In the genomic region with DNA sequence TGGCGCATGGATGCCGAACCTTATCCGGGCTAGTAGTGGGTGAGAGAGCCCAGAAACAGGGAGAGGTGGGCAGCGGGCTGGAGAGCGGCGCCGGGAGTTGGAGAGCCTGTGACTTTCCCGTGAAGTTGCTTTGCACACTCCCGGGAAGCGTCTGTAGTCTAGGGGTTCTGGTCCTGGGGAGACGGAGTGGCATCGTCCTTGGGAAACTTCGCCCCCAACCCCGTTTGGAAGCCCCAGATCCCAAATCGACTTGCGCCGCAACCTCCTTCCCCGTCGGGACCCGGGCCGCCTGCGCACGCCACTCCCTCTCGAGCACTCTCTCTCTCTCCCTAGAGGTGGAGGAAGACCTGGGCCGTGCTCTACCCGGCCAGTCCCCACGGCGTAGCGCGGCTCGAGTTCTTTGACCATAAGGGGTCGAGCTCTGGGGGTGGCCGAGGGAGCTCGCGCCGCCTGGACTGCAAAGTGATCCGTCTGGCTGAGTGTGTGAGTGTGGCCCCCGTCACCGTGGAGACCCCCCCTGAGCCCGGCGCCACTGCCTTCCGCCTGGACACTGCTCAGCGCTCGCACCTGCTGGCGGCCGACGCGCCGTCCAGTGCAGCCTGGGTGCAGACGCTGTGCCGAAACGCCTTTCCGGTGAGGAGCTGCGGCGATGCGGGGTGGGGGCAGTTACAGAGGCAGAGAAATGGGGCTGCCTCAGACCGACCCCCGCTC, we compare ENCODE assay signal across 8 cellular contexts. TPM values are rescaled to one million over a fixed set of nuclear protein-coding genes. Genes with fewer than 3 reads are reported as not detected.
DNase-seq lines count a peak whose midpoint lies in the region; ATAC-seq, FAIRE-seq and TF ChIP-seq lines count a peak whose summit lies in the region.

No MANE protein-coding gene starts in this region.

- TF ChIP-seq CTCF in astrocyte of the cerebellum (IDR thresholded peaks at IDR 0.05; ENCODE audit: low read depth, low read length, missing control alignments): no peak

- H3K36me3 ChIP-seq in small intestine (ENCODE audit: control insufficient read depth in 2 of 2, insufficient read depth in 2 of 2, low read length in 2 of 2): no peaks in the 10 kb centered on the region

- peaks cover 0 to 3% of the 10 kb centered on the region in 2 donors for H3K27me3 ChIP-seq in small intestine (ENCODE audit: control insufficient read depth in 2 of 2, insufficient read depth in 2 of 2, low read length in 2 of 2)

- peaks cover 0 to under 1% of the 10 kb centered on the region in 2 donors for H3K4me1 ChIP-seq in small intestine (ENCODE audit: control insufficient read depth in 2 of 2, insufficient read depth in 1 of 2, low read depth in 1 of 2, low read length in 1 of 2)

- peak; percentile 49 for DNase-seq in NCI-H1105 treated with DMSO at 0.1 percent for 48 hours (lab: John Stamatoyannopoulos, UW)
- no peak for DNase-seq in NCI-H1105 (lab: John Stamatoyannopoulos, UW)
- DNase-seq in RKO (ENCODE audit: low spot score): peak; percentile 57
- DNase-seq in astrocyte of the cerebellum (ENCODE audit: low read depth): no peak
- peak; percentile 75 for DNase-seq in iPS-NIHi11 (ENCODE audit: low spot score)
- peak; percentile 59 for DNase-seq in small intestine
- no peak for DNase-seq in DMS 273 treated with DMSO at 0.1 percent for 48 hours (lab: John Stamatoyannopoulos, UW)

- no peaks in the 10 kb centered on the region for H3K9me3 ChIP-seq in small intestine (ENCODE audit: control insufficient read depth, low read depth)

- FAIRE-seq in small intestine (lab: Jason Lieb, UNC): no peak

- WGBS in small intestine, 3 donors: 2 to 3% (median 2%) methylated on average over 56 to 58 of the region's 58 CpGs

- H3K27ac ChIP-seq in small intestine (ENCODE audit: low read depth in 1 of 2, low read length in 1 of 2): peak overlapping the region; percentile 27 to 72

- peak; percentile 40 for ATAC-seq in HG02840 (IDR thresholded peaks at IDR 0.05; ENCODE audit: low FRiP score, unreplicated experiment)

- H3K4me3 ChIP-seq in astrocyte of the cerebellum (ENCODE audit: low read depth, low read length) (peak overlapping the region; percentile 92), small intestine (ENCODE audit: low read depth in 1 of 2, low read length in 2 of 2) (peak overlapping the region; percentile 70 to 71)

- in situ Hi-C loops in astrocyte of the cerebellum (cut with HindIII; ENCODE audit: low sequenced_read_pairs): no loop called here

RNA-seq across cellular contexts. Expression of a gene that starts 0.5 kb away (rescaled TPM):
- polyA plus RNA-seq in small intestine: 10 to 100 TPM in 2 of 3 donors, 1 to 10 TPM in 1; 9.6 to 17.7 (median 15.4) TPM

RNA-seq across cellular contexts. Expression of a gene that starts 1.2 kb away (rescaled TPM):
- 1 to 10 TPM in 1 of 3 donors, under 1 TPM in 2; 0.22 to 2.3 (median 0.27) TPM for polyA plus RNA-seq in small intestine

RNA-seq across cellular contexts. Expression of a gene that starts 25.2 kb away (rescaled TPM):
- 10 to 100 TPM; 20.4 to 42.3 (median 30.8) TPM for polyA plus RNA-seq in small intestine

RNA-seq across cellular contexts. Expression of a gene that starts 25.5 kb away (rescaled TPM):
- 100 to 1,000 TPM; 179 to 237 (median 201) TPM for polyA plus RNA-seq in small intestine

RNA-seq across cellular contexts. Expression of a gene that starts 28.9 kb away (rescaled TPM):
- polyA plus RNA-seq in small intestine: 100 to 1,000 TPM in 1 of 3 donors, 10 to 100 TPM in 2; 20.0 to 106 (median 59.2) TPM

Comparison
In these comparisons a context has a peak if more than half of its experiments do, and no peak if none do; other contexts are left out.
1. DNase-seq: peak in NCI-H1105 treated with DMSO at 0.1 percent for 48 hours (single experiment), RKO (single experiment), iPS-NIHi11 (single experiment) and small intestine (single experiment); none in NCI-H1105 (single experiment), astrocyte of the cerebellum (single experiment) and DMS 273 treated with DMSO at 0.1 percent for 48 hours (single experiment).